Comparison of ENCODE assay signal across 18 cellular contexts in the genomic region with DNA sequence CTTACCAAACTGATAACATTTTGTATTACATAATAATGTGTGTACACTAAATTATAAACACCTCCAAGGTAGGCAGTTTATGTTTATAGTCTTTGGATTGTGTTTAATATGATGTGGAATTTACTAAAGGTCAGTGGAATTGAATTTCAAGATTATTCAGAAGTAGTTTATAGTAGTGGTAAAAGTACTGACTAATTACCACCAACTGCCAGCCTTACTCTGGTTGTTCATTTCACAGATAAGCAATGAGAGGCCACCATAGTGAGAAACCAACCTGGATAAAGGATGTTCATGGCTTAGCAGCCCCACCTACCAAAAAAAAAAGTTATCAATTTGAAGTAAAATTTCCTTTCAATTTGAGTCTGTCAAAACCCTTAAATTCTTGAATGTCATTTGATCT. TPM values are rescaled to one million over a fixed set of nuclear protein-coding genes. Genes with fewer than 3 reads are reported as not detected.
DNase-seq lines count a peak whose midpoint lies in the region; ATAC-seq, FAIRE-seq and TF ChIP-seq lines count a peak whose summit lies in the region.
"Had no signal": no experiment of that assay in that cellular context is flagged by ENCODE, and none has a peak within 500 bp of the region (broad histone marks: within the 10 kb centered on the region; RNA-seq: fewer than 3 reads in every experiment).

No MANE protein-coding gene starts in this region.

- peaks cover 25% of the 10 kb centered on the region for H3K27me3 Mint-ChIP-seq in activated CD4-positive, alpha-beta T cell treated with anti-CD3 and anti-CD28 coated beads, Interleukin-2, amount 10 ng/mL, durations not matched to agents 24 days and 14 days
- H3K27me3 Mint-ChIP-seq in CD4-positive, alpha-beta memory T cell: peaks cover 0 to 2% of the 10 kb centered on the region in 2 donors
- H3K27me3 Mint-ChIP-seq: IgD-negative memory B cell had no signal

- no peaks in the 10 kb centered on the region for H3K9me3 ChIP-seq in HepG2 (ENCODE audit: low read length)
- no peaks in the 10 kb centered on the region for H3K9me3 ChIP-seq in CD4-positive, alpha-beta memory T cell (ENCODE audit: control insufficient read depth in 1 of 2, low read length in 2 of 2)
- H3K9me3 ChIP-seq: BLaER1 treated with 17β-estradiol and CSF1 and Interleukin-3, amounts not matched to agents 10 nM and 100 nM had no signal

- no peaks in the 10 kb centered on the region for H3K9me3 Mint-ChIP-seq in activated CD4-positive, alpha-beta T cell treated with anti-CD3 and anti-CD28 coated beads, Interleukin-2, amount 10 ng/mL, durations not matched to agents 24 days and 14 days
- no peaks in the 10 kb centered on the region for H3K9me3 Mint-ChIP-seq in CD4-positive, alpha-beta memory T cell
- H3K9me3 Mint-ChIP-seq: CD8-positive, alpha-beta memory T cell; IgD-negative memory B cell had no signal

- no peaks in the 10 kb centered on the region for H3K4me1 Mint-ChIP-seq in activated CD4-positive, alpha-beta T cell treated with anti-CD3 and anti-CD28 coated beads, Interleukin-2, amount 10 ng/mL, durations not matched to agents 24 days and 14 days
- H3K4me1 Mint-ChIP-seq in CD4-positive, alpha-beta memory T cell: no peaks in the 10 kb centered on the region
- H3K4me1 Mint-ChIP-seq: CD8-positive, alpha-beta memory T cell; IgD-negative memory B cell had no signal

- H3K9ac ChIP-seq in HepG2 (ENCODE audit: insufficient read depth, low read depth, low read length): no peak overlapping the region
- H3K9ac ChIP-seq: BLaER1 treated with 17β-estradiol and CSF1 and Interleukin-3, amounts not matched to agents 10 nM and 100 nM had no signal

- H3K4me1 ChIP-seq in HepG2 (ENCODE audit: insufficient read depth, low read length): peaks cover 57% of the 10 kb centered on the region
- H3K4me1 ChIP-seq in CD4-positive, alpha-beta memory T cell (ENCODE audit: insufficient read depth, low read length): no peaks in the 10 kb centered on the region
- H3K4me1 ChIP-seq: BLaER1 treated with 17β-estradiol and CSF1 and Interleukin-3, amounts not matched to agents 10 nM and 100 nM had no signal

- H3K27ac ChIP-seq in dorsolateral prefrontal cortex (peak overlapping the region in 56 of 59 donors; percentile 24 to 92 (median 82)), HepG2 (ENCODE audit: extremely low read length, insufficient read depth, low read length) (peak overlapping the region; percentile 46)
- H3K27ac ChIP-seq in CD4-positive, alpha-beta memory T cell (ENCODE audit: low read depth, low read length): no peak overlapping the region
- H3K27ac ChIP-seq: BLaER1 treated with 17β-estradiol and CSF1 and Interleukin-3, amounts not matched to agents 10 nM and 100 nM had no signal

- H3K27me3 ChIP-seq in dorsolateral prefrontal cortex: no peaks in the 10 kb centered on the region
- H3K27me3 ChIP-seq in HepG2 (ENCODE audit: control insufficient read depth in 1 of 2, insufficient read depth in 2 of 2, low read length in 2 of 2): no peaks in the 10 kb centered on the region
- H3K27me3 ChIP-seq in CD4-positive, alpha-beta memory T cell (ENCODE audit: insufficient read depth, low read length): no peaks in the 10 kb centered on the region
- H3K27me3 ChIP-seq: BLaER1 treated with 17β-estradiol and CSF1 and Interleukin-3, amounts not matched to agents 10 nM and 100 nM had no signal

- no peaks in the 10 kb centered on the region for H3K79me2 ChIP-seq in HepG2 (ENCODE audit: insufficient read depth, low read length)

- no peak for TF ChIP-seq POLR2A in HepG2 (IDR thresholded peaks at IDR 0.05; ENCODE audit: insufficient read depth in 1 of 2, low read depth in 2 of 2, low read length in 2 of 2)

- H3K27ac Mint-ChIP-seq in activated CD4-positive, alpha-beta T cell treated with anti-CD3 and anti-CD28 coated beads, Interleukin-2, amount 10 ng/mL, durations not matched to agents 24 days and 14 days: no peak overlapping the region
- H3K27ac Mint-ChIP-seq in CD4-positive, alpha-beta memory T cell: no peak overlapping the region
- H3K27ac Mint-ChIP-seq: CD8-positive, alpha-beta memory T cell; IgD-negative memory B cell had no signal

- peak; percentile 34 for DNase-seq in M059J (ENCODE audit: low read depth)
- DNase-seq in dorsolateral prefrontal cortex: no peak
- no peak for DNase-seq in HepG2 (ENCODE audit: low spot score)
- DNase-seq in activated CD4-positive, alpha-beta T cell treated with anti-CD3 and anti-CD28 coated beads, Interleukin-2, amount 10 ng/mL, durations not matched to agents 24 days and 14 days: no peak
- DNase-seq in CD4-positive, alpha-beta memory T cell: no peak
- DNase-seq: CD8-positive, alpha-beta memory T cell; GDM1; GOT3; MV-4-11; NCI-H2081 treated with DMSO at 0.1 percent for 48 hours; OCI-M1; Right ventricle myocardium superior had no signal

- CTCF ChIA-PET in HepG2 (lab: Yijun Ruan, JAX; ENCODE audit: low intra/inter-chr PET ratio, low total read pairs): interaction anchor here (1.2 to 2.4 kb wide), 8 partner anchors 56 to 604 kb away, joined by 3 to 33 read pairs (median 11); no protein-coding TSS in a partner anchor
- CTCF ChIA-PET in CD4-positive, alpha-beta memory T cell (lab: Charles Lee; ENCODE audit: partially characterized antibody): interaction anchor here (1.1 to 4.4 kb wide), 5 partner anchors 22 to 813 kb away, joined by 3 to 39 read pairs (median 21); no protein-coding TSS in a partner anchor

- no peak overlapping the region for H2AFZ ChIP-seq in HepG2 (ENCODE audit: low read length)

- intact Hi-C loops in dorsolateral prefrontal cortex (cut with DNase I): loop anchor here (2.0 to 10.0 kb wide), 8 partner anchors 85 to 1382 kb away; partner anchors contain the start of gene TNIK (in 1 of the 2)
- intact Hi-C loops in HepG2 (cut with micrococcal nuclease; ENCODE audit: unreplicated experiment): loop anchor here (2.0 to 5.0 kb wide), 2 partner anchors 40 to 205 kb away; no protein-coding TSS in a partner anchor
- intact Hi-C loops in activated CD4-positive, alpha-beta T cell treated with anti-CD3 and anti-CD28 coated beads, Interleukin-2, amount 10 ng/mL, durations not matched to agents 24 days and 14 days (cut with micrococcal nuclease): no loop called here
- intact Hi-C loops in CD4-positive, alpha-beta memory T cell (cut with micrococcal nuclease): no loop called here

- in situ Hi-C loops in HepG2 (cut with HindIII; ENCODE audit: extremely low pct_ligation_motif_present, low pct_unique_long_range_greater_than_20kb): loop anchor here (5.0 kb wide), 3 partner anchors 85 to 605 kb away; no protein-coding TSS in a partner anchor

- ATAC-seq in HepG2 (no peak), HG02571 (IDR thresholded peaks at IDR 0.05; ENCODE audit: unreplicated experiment) (no peak), GM21390 (IDR thresholded peaks at IDR 0.05; ENCODE audit: unreplicated experiment) (no peak)

- H3K4me2 ChIP-seq in HepG2 (ENCODE audit: low read depth, low read length): no peak overlapping the region
- H3K4me2 ChIP-seq: BLaER1 treated with 17β-estradiol and CSF1 and Interleukin-3, amounts not matched to agents 10 nM and 100 nM had no signal

- no peak for FAIRE-seq in HepG2 (lab: Jason Lieb, UNC)
- FAIRE-seq: GM18507, HTR-8/SVneo had no signal

- no TSS peak for BruUV-seq in HepG2 (replicated peaks; lab: Mats Ljungman, UMichigan)

- no peak for TF ChIP-seq CTCF in dorsolateral prefrontal cortex (IDR thresholded peaks at IDR 0.05 in 54 of 56, conservative IDR thresholded peaks at IDR 0.05 in 2 of 56; ENCODE audit: low read depth in 1 of 56, partially characterized antibody in 56 of 56)
- TF ChIP-seq CTCF in HepG2 (CRISPR knock-in tag; IDR thresholded peaks at IDR 0.05): no peak

- no peak for TF ChIP-seq EP300 in HepG2 (IDR thresholded peaks at IDR 0.05; ENCODE audit: low read depth in 2 of 2, low read length in 2 of 2)
- no peak for TF ChIP-seq EP300 in HepG2 (CRISPR knock-in tag; IDR thresholded peaks at IDR 0.05; ENCODE audit: borderline replicate concordance)

- H3K4me3 ChIP-seq in dorsolateral prefrontal cortex (peak overlapping the region in 2 of 59 donors; percentile 1 to 37), HepG2 (replicated peaks in 1 of 3; ENCODE audit: insufficient read depth in 1 of 3, low read depth in 2 of 3, low read length in 3 of 3) (no peak overlapping the region)
- no peak overlapping the region for H3K4me3 ChIP-seq in CD4-positive, alpha-beta memory T cell (ENCODE audit: low read length in 2 of 2)
- H3K4me3 ChIP-seq: BLaER1 treated with 17β-estradiol and CSF1 and Interleukin-3, amounts not matched to agents 10 nM and 100 nM had no signal

- H3K36me3 Mint-ChIP-seq in activated CD4-positive, alpha-beta T cell treated with anti-CD3 and anti-CD28 coated beads, Interleukin-2, amount 10 ng/mL, durations not matched to agents 24 days and 14 days (ENCODE audit: low read depth): no peaks in the 10 kb centered on the region
- H3K36me3 Mint-ChIP-seq in CD4-positive, alpha-beta memory T cell: no peaks in the 10 kb centered on the region
- H3K36me3 Mint-ChIP-seq: CD8-positive, alpha-beta memory T cell; IgD-negative memory B cell had no signal

- H3K36me3 ChIP-seq in HepG2 (replicated peaks in 1 of 2; ENCODE audit: control insufficient read depth in 1 of 2, insufficient read depth in 2 of 2, low read length in 2 of 2): no peaks in the 10 kb centered on the region
- H3K36me3 ChIP-seq in CD4-positive, alpha-beta memory T cell (ENCODE audit: insufficient read depth, low read length): no peaks in the 10 kb centered on the region
- H3K36me3 ChIP-seq: BLaER1 treated with 17β-estradiol and CSF1 and Interleukin-3, amounts not matched to agents 10 nM and 100 nM had no signal

- H4K20me1 ChIP-seq in HepG2 (ENCODE audit: insufficient read depth, low read length): no peaks in the 10 kb centered on the region
- H4K20me1 ChIP-seq: BLaER1 treated with 17β-estradiol and CSF1 and Interleukin-3, amounts not matched to agents 10 nM and 100 nM had no signal

- POLR2A ChIA-PET in HepG2 (lab: Yijun Ruan, JAX): interaction anchor here (0.6 to 1.1 kb wide), 4 partner anchors 35 to 604 kb away, joined by 3 read pairs; partner anchors contain the start of gene SLC2A2
- POLR2A ChIA-PET in CD4-positive, alpha-beta memory T cell (lab: Charles Lee; ENCODE audit: partially characterized antibody): no interaction called here

- TF ChIP-seq RAD21 in HepG2 (CRISPR knock-in tag; IDR thresholded peaks at IDR 0.05): no peak

- no peak overlapping the region for H3K4me3 Mint-ChIP-seq in activated CD4-positive, alpha-beta T cell treated with anti-CD3 and anti-CD28 coated beads, Interleukin-2, amount 10 ng/mL, durations not matched to agents 24 days and 14 days
- H3K4me3 Mint-ChIP-seq in CD4-positive, alpha-beta memory T cell: no peak overlapping the region
- H3K4me3 Mint-ChIP-seq: CD8-positive, alpha-beta memory T cell; IgD-negative memory B cell had no signal

RNA-seq across cellular contexts. Expression of gene EIF5A2, which starts 54.0 kb away (rescaled TPM):
- 17.4 and 25.1 TPM in 2 replicates for total RNA-seq in M059J (2014; rRNA removed; shearing (Covaris generic))
- total RNA-seq in dorsolateral prefrontal cortex (10 to 100 TPM in 119 of 120 experiments, 1 to 10 TPM in 1; 9.9 to 61.9 (median 29.6) TPM), HepG2 (2016; rRNA removed; fragmentation: Illumina TruSeq; extraction: Trizol) (9.4 and 17.1 TPM in 2 replicates)
- 4.8 and 6.7 TPM in 2 replicates for total RNA-seq in HepG2 (2016; cell fraction: cytosol; rRNA removed; fragmentation: Illumina TruSeq; extraction: Trizol; ENCODE audit: low read depth)
- total RNA-seq in HepG2 (2016; cell fraction: insoluble cytoplasmic fraction; rRNA removed; fragmentation: Illumina TruSeq; extraction: Trizol): 10.2 and 16.1 TPM in 2 replicates
- 10.1 and 11.5 TPM in 2 replicates for total RNA-seq in HepG2 (2016; cell fraction: membrane; rRNA removed; fragmentation: Illumina TruSeq; extraction: Trizol)
- 1.7 and 4.2 TPM in 2 replicates for total RNA-seq in HepG2 (2016; cell fraction: nucleus; rRNA removed; fragmentation: Illumina TruSeq; extraction: Trizol)
- 3.5 and 4.7 TPM in 2 replicates for polyA plus RNA-seq in HepG2 (2011; rRNA removed)
- polyA plus RNA-seq in HepG2 (2011; cell fraction: cytosol; rRNA removed): 2.7 and 2.9 TPM in 2 replicates
- 0.97 and 1.3 TPM in 2 replicates for polyA plus RNA-seq in HepG2 (2011; cell fraction: nucleus; rRNA removed)
- 3.9 and 4.9 TPM in 2 replicates for polyA plus RNA-seq in HepG2 (2012)
- polyA plus RNA-seq in HepG2 (2016; cell fraction: cytosol; fragmentation: Illumina TruSeq; extraction: Trizol; ENCODE audit: low read depth): 6.6 and 7.3 TPM in 2 replicates
- 11.9 and 12.3 TPM in 2 replicates for polyA plus RNA-seq in HepG2 (2016; cell fraction: insoluble cytoplasmic fraction; fragmentation: Illumina TruSeq; extraction: Trizol; ENCODE audit: low read depth)
- 6.7 and 7.0 TPM in 2 replicates for polyA plus RNA-seq in HepG2 (2016; cell fraction: membrane; fragmentation: Illumina TruSeq; extraction: Trizol; ENCODE audit: low read depth)
- polyA plus RNA-seq in HepG2 (2016; cell fraction: nucleus; fragmentation: Illumina TruSeq; extraction: Trizol; ENCODE audit: insufficient read depth, low read depth): 7.2 and 8.5 TPM in 2 replicates
- polyA minus RNA-seq in HepG2 (2011; rRNA and poly(A)+ RNA removed; ENCODE audit: low replicate concordance): 4.2 and 9.9 TPM in 2 replicates
- 1.7 and 2.8 TPM in 2 replicates for polyA minus RNA-seq in HepG2 (2011; cell fraction: cytosol; rRNA and poly(A)+ RNA removed)
- polyA minus RNA-seq in HepG2 (2011; cell fraction: nucleus; rRNA and poly(A)+ RNA removed): 3.9 and 4.7 TPM in 2 replicates
- 8.7 and 9.7 TPM in 2 replicates for total RNA-seq in activated CD4-positive, alpha-beta T cell treated with anti-CD3 and anti-CD28 coated beads, Interleukin-2, amount 10 ng/mL, durations not matched to agents 24 days and 14 days
- total RNA-seq in CD4-positive, alpha-beta memory T cell: 10 to 100 TPM; 11.4 to 12.2 TPM
- polyA plus RNA-seq in CD4-positive, alpha-beta memory T cell: 10 to 100 TPM; 14.0 to 26.3 TPM

Comparison
In these comparisons a context has a peak if more than half of its experiments do, and no peak if none do; other contexts are left out.
1. intact Hi-C loops: an anchor here in dorsolateral prefrontal cortex (2.0 to 10.0 kb wide) and HepG2 (2.0 to 5.0 kb wide); none called in activated CD4-positive, alpha-beta T cell treated with anti-CD3 and anti-CD28 coated beads, Interleukin-2, amount 10 ng/mL, durations not matched to agents 24 days and 14 days and CD4-positive, alpha-beta memory T cell.